Comparison of ENCODE assay signal across 19 cellular contexts in genomic region chr13:23725922-23726321, GRCh38.
"Had no signal": no experiment of that assay in that cellular context is flagged by ENCODE, and none has a peak within 500 bp of the region (broad histone marks: within the 10 kb centered on the region; RNA-seq: fewer than 3 reads in every experiment).

No MANE protein-coding gene starts in this region.

- H3K9me3 ChIP-seq: psoas muscle, sigmoid colon had no signal

- H3K36me3 Mint-ChIP-seq: activated naive CD4-positive, alpha-beta T cell treated with anti-CD3 and anti-CD28 coated beads, Interleukin-2, amount 50 U/mL, for 72 hours had no signal

- H3K27me3 ChIP-seq: neural progenitor cell, sigmoid colon had no signal

- H3K27ac Mint-ChIP-seq: activated naive CD4-positive, alpha-beta T cell treated with anti-CD3 and anti-CD28 coated beads, Interleukin-2, amount 50 U/mL, for 72 hours; endodermal cell; neural progenitor cell had no signal

- ATAC-seq: activated naive CD4-positive, alpha-beta T cell treated with anti-CD3 and anti-CD28 coated beads, Interleukin-2, amount 50 U/mL, for 72 hours; left lobe of liver; psoas muscle; stimulated activated naive CD8-positive, alpha-beta T cell treated with anti-CD3 and anti-CD28 coated beads, Interleukin-15, Interleukin-2, amounts not matched to agents 100 U/mL and 50 U/mL, for 24 hours had no signal

- H3K4me1 Mint-ChIP-seq: endodermal cell had no signal

- H3K27ac ChIP-seq: epithelial cell of prostate, neural progenitor cell, psoas muscle, sigmoid colon, WERI-Rb-1 had no signal

- H3K9ac ChIP-seq: neural progenitor cell had no signal

- H3K4me2 ChIP-seq: neural progenitor cell had no signal

- H3K4me3 Mint-ChIP-seq: endodermal cell, neural progenitor cell had no signal

- H3K9me3 Mint-ChIP-seq: activated naive CD4-positive, alpha-beta T cell treated with anti-CD3 and anti-CD28 coated beads, Interleukin-2, amount 50 U/mL, for 72 hours; endodermal cell had no signal

- DNase-seq: activated CD4-positive, alpha-beta T cell treated with anti-CD3 and anti-CD28 coated beads for 1 hour; activated gamma-delta T cell; amniotic stem cell; central memory CD4-positive, alpha-beta T cell; endodermal cell; head of caudate nucleus; psoas muscle; sigmoid colon; stimulated activated CD8-positive, alpha-beta memory T cell treated with anti-CD3 and anti-CD28 coated beads, Interleukin-4, amount 100 ng/mL, for 48 hours; stimulated activated naive CD8-positive, alpha-beta T cell treated with anti-CD3 and anti-CD28 coated beads, Interleukin-15, Interleukin-2, amounts not matched to agents 100 U/mL and 50 U/mL, for 24 hours; substantia nigra; SW 1271; T-helper 2 cell; trophoblast cell; WERI-Rb-1 had no signal

- H3K36me3 ChIP-seq: neural progenitor cell, WERI-Rb-1 had no signal

- H2AFZ ChIP-seq: neural progenitor cell had no signal

- H3K4me1 ChIP-seq: psoas muscle had no signal

- H3K4me3 ChIP-seq: neural progenitor cell, psoas muscle, sigmoid colon had no signal
